ENCODE assay signal across 1 cellular context in genomic region chr6:8063762-8064637, GRCh38.
A peak's percentile ranks its signal among the peaks of the same experiment; 100 is the strongest.
TF ChIP-seq lines count a peak whose summit lies in the region.

TSS of gene BLOC1S5 (minus strand) at chr6:8064389. CDS start at chr6:8064376, 13 bp downstream.

TF ChIP-seq in K562, 482 proteins besides CTCF, POLR2A, EP300 and RAD21 (continued from another document and continues in another):
- TF ChIP-seq NKRF (IDR thresholded peaks at IDR 0.05; ENCODE audit: borderline replicate concordance) (peak; percentile 78), ZNF165 (CRISPR knock-in tag; IDR thresholded peaks at IDR 0.05; ENCODE audit: borderline replicate concordance) (no peak), ZNF384 (IDR thresholded peaks at IDR 0.05; ENCODE audit: low read depth, low read length) (peak; percentile 100), ZKSCAN1 (IDR thresholded peaks at IDR 0.05; ENCODE audit: low read depth, low read length) (peak; percentile 65; the same call in 1 of the 2 replicates), ZFX (CRISPR knock-in tag; IDR thresholded peaks at IDR 0.05) (peak; percentile 77), CBX1 (IDR thresholded peaks at IDR 0.05; ENCODE audit: low read depth) (peak; percentile 50; the same call in 1 of the 2 replicates), HOXB6 (CRISPR knock-in tag; IDR thresholded peaks at IDR 0.05; ENCODE audit: borderline replicate concordance) (no peak), PHF8 (IDR thresholded peaks at IDR 0.05; ENCODE audit: borderline replicate concordance, low read length) (peak; percentile 93; the same call in 1 of the 2 replicates), KDM1A (IDR thresholded peaks at IDR 0.05) (no peak), TCF7 (IDR thresholded peaks at IDR 0.05; ENCODE audit: borderline replicate concordance) (no peak), ZNF583 (CRISPR knock-in tag; IDR thresholded peaks at IDR 0.05) (0 out of 2 replicates have a peak, but pooled peaks have one; percentile 52), ZNF282 (CRISPR knock-in tag; IDR thresholded peaks at IDR 0.05) (no peak), GATAD2B (IDR thresholded peaks at IDR 0.05; ENCODE audit: borderline replicate concordance) (0 out of 2 replicates have a peak, but pooled peaks have one; percentile 53), CBX3 (IDR thresholded peaks at IDR 0.05; ENCODE audit: borderline replicate concordance in 1 of 2, low read length in 2 of 2) (peak in 1 of 2 experiments; percentile 71; a peak in 2 of 3 replicates), ZNF431 (CRISPR knock-in tag; IDR thresholded peaks at IDR 0.05) (0 out of 2 replicates have a peak, but pooled peaks have one; percentile 56), JUN (IDR thresholded peaks at IDR 0.05; ENCODE audit: borderline replicate concordance, low read depth, low read length) (peak; percentile 42; the same call in 1 of the 2 replicates), JUN (CRISPR knock-in tag; IDR thresholded peaks at IDR 0.05; ENCODE audit: borderline replicate concordance) (no peak; the same call in 1 of the 2 replicates), SMARCE1 (IDR thresholded peaks at IDR 0.05) (peak; percentile 48; the same call in 1 of the 2 replicates), BRCA1 (IDR thresholded peaks at IDR 0.05) (no peak), BRCA1 (CRISPR knock-in tag; IDR thresholded peaks at IDR 0.05) (no peak), CBFB (CRISPR knock-in tag; IDR thresholded peaks at IDR 0.05) (0 out of 2 replicates have a peak, but pooled peaks have one; percentile 46), HES1 (IDR thresholded peaks at IDR 0.05; ENCODE audit: low read depth) (0 out of 2 replicates have a peak, but pooled peaks have one; percentile 41), ZNF696 (CRISPR knock-in tag; conservative IDR thresholded peaks at IDR 0.05) (no peak), CAMTA2 (CRISPR knock-in tag; conservative IDR thresholded peaks at IDR 0.05) (no peak), PHB (CRISPR knock-in tag; IDR thresholded peaks at IDR 0.05) (no peak), MAFG (tag; conservative IDR thresholded peaks at IDR 0.05) (no peak), FIP1L1 (IDR thresholded peaks at IDR 0.05; ENCODE audit: low read depth, low read length, poor library complexity, severe bottlenecking) (peak; percentile 90), ZC3H4 (CRISPR knock-in tag; IDR thresholded peaks at IDR 0.05; ENCODE audit: borderline replicate concordance) (no peak), SPI1 (IDR thresholded peaks at IDR 0.05; ENCODE audit: borderline replicate concordance, low read depth, low read length) (peak; percentile 79), HOMEZ (CRISPR knock-in tag; IDR thresholded peaks at IDR 0.05) (0 out of 2 replicates have a peak, but pooled peaks have one; percentile 14), RCOR1 (IDR thresholded peaks at IDR 0.05; ENCODE audit: borderline replicate concordance in 1 of 2, low read depth in 2 of 2, low read length in 2 of 2) (peak in 1 of 2 experiments; percentile 3; a peak in 1 of 4 replicates), ZC3H8 (IDR thresholded peaks at IDR 0.05) (no peak; the same call in 1 of the 2 replicates), ZBED1 (IDR thresholded peaks at IDR 0.05) (peak; percentile 71), CC2D1A (IDR thresholded peaks at IDR 0.05) (peak; percentile 61; the same call in 1 of the 2 replicates), RBFOX2 (IDR thresholded peaks at IDR 0.05; ENCODE audit: low read depth, low read length) (peak; percentile 96), ZNF507 (tag; conservative IDR thresholded peaks at IDR 0.05) (no peak), CCNT2 (IDR thresholded peaks at IDR 0.05; ENCODE audit: borderline replicate concordance, extremely low read depth, insufficient read length, low read depth, low read length) (peak; percentile 61), RBM34 (IDR thresholded peaks at IDR 0.05; ENCODE audit: borderline replicate concordance, insufficient read depth, low read length) (no peak), MITF (IDR thresholded peaks at IDR 0.05) (no peak), FOS (IDR thresholded peaks at IDR 0.05; ENCODE audit: extremely low read depth, insufficient read length) (no peak), ZNF511 (CRISPR knock-in tag; IDR thresholded peaks at IDR 0.05) (peak; percentile 47; the same call in 1 of the 2 replicates), NBN (IDR thresholded peaks at IDR 0.05; ENCODE audit: low read depth) (0 out of 2 replicates have a peak, but pooled peaks have one; percentile 31), ATF1 (CRISPR knock-in tag; IDR thresholded peaks at IDR 0.05) (peak; percentile 79), ATF1 (tag; IDR thresholded peaks at IDR 0.05) (peak; percentile 99), E2F8 (IDR thresholded peaks at IDR 0.05; ENCODE audit: low read depth, partially characterized antibody) (peak; percentile 94)
